Comparison of ENCODE assay signal across 21 cellular contexts in the genomic region with DNA sequence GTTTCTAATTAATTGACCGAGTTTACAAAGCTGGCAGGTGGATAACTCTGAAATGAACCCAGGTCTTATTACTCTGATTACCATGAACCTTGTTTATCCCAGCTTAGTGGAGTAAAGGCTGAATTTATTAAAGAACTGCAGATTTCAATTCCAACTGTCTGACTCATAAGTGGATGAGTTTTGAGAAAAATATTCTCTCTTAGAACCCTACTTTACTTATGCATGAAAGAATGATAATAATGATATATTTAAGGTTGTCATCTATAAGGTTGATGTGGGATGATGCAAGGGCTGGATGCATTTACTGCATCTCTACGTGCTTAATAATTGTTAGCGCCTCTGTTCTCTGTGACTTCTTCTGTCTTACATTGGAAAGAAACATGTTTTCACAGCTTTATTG.
"Had no signal": no experiment of that assay in that cellular context is flagged by ENCODE, and none has a peak within 500 bp of the region (broad histone marks: within the 10 kb centered on the region; RNA-seq: fewer than 3 reads in every experiment).

No MANE protein-coding gene starts in this region.

- H3K9me3 ChIP-seq: body of pancreas, lower lobe of right lung, ovary, transverse colon had no signal

- H3K4me1 ChIP-seq: body of pancreas, lower lobe of right lung, neural progenitor cell, suprapubic skin, transverse colon had no signal

- H3K4me3 Mint-ChIP-seq: activated CD4-positive, alpha-beta memory T cell treated with anti-CD3 and anti-CD28 coated beads, Interleukin-2, amount 10 ng/mL, durations not matched to agents 7 days and 5 days; activated CD4-positive, alpha-beta T cell treated with anti-CD3 and anti-CD28 coated beads, Interleukin-2, amount 10 ng/mL, durations not matched to agents 24 days and 14 days; activated naive CD4-positive, alpha-beta T cell treated with anti-CD3 and anti-CD28 coated beads, Interleukin-2, amount 10 ng/mL, durations not matched to agents 7 days and 5 days; activated T-cell treated with anti-CD3 and anti-CD28 coated beads, Interleukin-2, amount 50 U/mL, for 72 hours; naive thymus-derived CD8-positive, alpha-beta T cell; neural progenitor cell; stimulated activated effector memory CD8-positive, alpha-beta T cell treated with anti-CD3 and anti-CD28 coated beads, Interleukin-12 subunit alpha, Interleukin-12 subunit beta, amount 100 ng/mL, for 72 hours; stimulated activated naive CD8-positive, alpha-beta T cell treated with anti-CD3 and anti-CD28 coated beads, Interleukin-15, amount 100 ng/mL, for 72 hours had no signal

- H3K36me3 Mint-ChIP-seq: activated naive CD4-positive, alpha-beta T cell treated with anti-CD3 and anti-CD28 coated beads, Interleukin-2, amount 10 ng/mL, durations not matched to agents 7 days and 5 days; naive thymus-derived CD8-positive, alpha-beta T cell; neural progenitor cell; stimulated activated effector memory CD8-positive, alpha-beta T cell treated with anti-CD3 and anti-CD28 coated beads, Interleukin-12 subunit alpha, Interleukin-12 subunit beta, amount 100 ng/mL, for 72 hours had no signal

- DNase-seq: activated CD4-positive, alpha-beta memory T cell treated with anti-CD3 and anti-CD28 coated beads, Interleukin-2, amount 10 ng/mL, durations not matched to agents 7 days and 5 days; activated CD4-positive, alpha-beta T cell treated with anti-CD3 and anti-CD28 coated beads, Interleukin-2, amount 10 ng/mL, durations not matched to agents 24 days and 14 days; activated effector memory CD4-positive, alpha-beta T cell treated with Interleukin-2 at 50 U/mL for 16 hours; activated naive CD4-positive, alpha-beta T cell treated with anti-CD3 and anti-CD28 coated beads, Interleukin-2, amount 10 ng/mL, durations not matched to agents 7 days and 5 days; activated T-cell treated with anti-CD3 and anti-CD28 coated beads, Interleukin-2, amount 50 U/mL, for 72 hours; amygdala; body of pancreas; dermis blood vessel endothelial cell; effector memory CD4-positive, alpha-beta T cell; lower lobe of right lung; naive thymus-derived CD8-positive, alpha-beta T cell; ovary; small intestine; stimulated activated CD4-positive, alpha-beta T cell treated with anti-CD3 and anti-CD28 coated beads, Interleukin-2, amount 100 ng/mL, for 24 hours; stimulated activated naive CD8-positive, alpha-beta T cell treated with anti-CD3 and anti-CD28 coated beads, Interleukin-15, amount 100 ng/mL, for 72 hours; transverse colon had no signal

- H3K27me3 Mint-ChIP-seq: activated CD4-positive, alpha-beta memory T cell treated with anti-CD3 and anti-CD28 coated beads, Interleukin-2, amount 10 ng/mL, durations not matched to agents 7 days and 5 days; activated CD4-positive, alpha-beta T cell treated with anti-CD3 and anti-CD28 coated beads, Interleukin-2, amount 10 ng/mL, durations not matched to agents 24 days and 14 days; activated naive CD4-positive, alpha-beta T cell treated with anti-CD3 and anti-CD28 coated beads, Interleukin-2, amount 10 ng/mL, durations not matched to agents 7 days and 5 days; naive thymus-derived CD8-positive, alpha-beta T cell; stimulated activated naive CD8-positive, alpha-beta T cell treated with anti-CD3 and anti-CD28 coated beads, Interleukin-15, amount 100 ng/mL, for 72 hours had no signal

- H3K4me3 ChIP-seq: body of pancreas, lower lobe of right lung, neural progenitor cell, ovary, suprapubic skin, transverse colon had no signal

- H3K36me3 ChIP-seq: lower lobe of right lung, neural progenitor cell, ovary, suprapubic skin, transverse colon had no signal

- H3K4me1 Mint-ChIP-seq: activated CD4-positive, alpha-beta memory T cell treated with anti-CD3 and anti-CD28 coated beads, Interleukin-2, amount 10 ng/mL, durations not matched to agents 7 days and 5 days; activated CD4-positive, alpha-beta T cell treated with anti-CD3 and anti-CD28 coated beads, Interleukin-2, amount 10 ng/mL, durations not matched to agents 24 days and 14 days; activated naive CD4-positive, alpha-beta T cell treated with anti-CD3 and anti-CD28 coated beads, Interleukin-2, amount 10 ng/mL, durations not matched to agents 7 days and 5 days; naive thymus-derived CD8-positive, alpha-beta T cell; stimulated activated effector memory CD8-positive, alpha-beta T cell treated with anti-CD3 and anti-CD28 coated beads, Interleukin-12 subunit alpha, Interleukin-12 subunit beta, amount 100 ng/mL, for 72 hours; stimulated activated naive CD8-positive, alpha-beta T cell treated with anti-CD3 and anti-CD28 coated beads, Interleukin-15, amount 100 ng/mL, for 72 hours had no signal

- ATAC-seq: activated T-cell treated with anti-CD3 and anti-CD28 coated beads, Interleukin-2, amount 50 U/mL, for 72 hours; body of pancreas; left lobe of liver; lower lobe of right lung; naive thymus-derived CD8-positive, alpha-beta T cell; sciatic nerve; stimulated activated effector memory CD8-positive, alpha-beta T cell treated with anti-CD3 and anti-CD28 coated beads, Interleukin-12 subunit alpha, Interleukin-12 subunit beta, amount 100 ng/mL, for 72 hours; stimulated activated naive CD8-positive, alpha-beta T cell treated with anti-CD3 and anti-CD28 coated beads, Interleukin-15, amount 100 ng/mL, for 72 hours had no signal

- H3K27me3 ChIP-seq: body of pancreas, neural progenitor cell, ovary, suprapubic skin, transverse colon had no signal

- H3K27ac ChIP-seq: body of pancreas, lower lobe of right lung, neural progenitor cell, ovary, suprapubic skin, transverse colon had no signal

- H3K9me3 Mint-ChIP-seq: activated T-cell treated with anti-CD3 and anti-CD28 coated beads, Interleukin-2, amount 50 U/mL, for 72 hours; stimulated activated naive CD8-positive, alpha-beta T cell treated with anti-CD3 and anti-CD28 coated beads, Interleukin-15, amount 100 ng/mL, for 72 hours had no signal

- H3K27ac Mint-ChIP-seq: activated CD4-positive, alpha-beta memory T cell treated with anti-CD3 and anti-CD28 coated beads, Interleukin-2, amount 10 ng/mL, durations not matched to agents 7 days and 5 days; activated CD4-positive, alpha-beta T cell treated with anti-CD3 and anti-CD28 coated beads, Interleukin-2, amount 10 ng/mL, durations not matched to agents 24 days and 14 days; activated naive CD4-positive, alpha-beta T cell treated with anti-CD3 and anti-CD28 coated beads, Interleukin-2, amount 10 ng/mL, durations not matched to agents 7 days and 5 days; activated T-cell treated with anti-CD3 and anti-CD28 coated beads, Interleukin-2, amount 50 U/mL, for 72 hours; naive thymus-derived CD8-positive, alpha-beta T cell; neural progenitor cell; stimulated activated effector memory CD8-positive, alpha-beta T cell treated with anti-CD3 and anti-CD28 coated beads, Interleukin-12 subunit alpha, Interleukin-12 subunit beta, amount 100 ng/mL, for 72 hours; stimulated activated naive CD8-positive, alpha-beta T cell treated with anti-CD3 and anti-CD28 coated beads, Interleukin-15, amount 100 ng/mL, for 72 hours had no signal
